ENCODE assay signal across 11 cellular contexts in the genomic region with DNA sequence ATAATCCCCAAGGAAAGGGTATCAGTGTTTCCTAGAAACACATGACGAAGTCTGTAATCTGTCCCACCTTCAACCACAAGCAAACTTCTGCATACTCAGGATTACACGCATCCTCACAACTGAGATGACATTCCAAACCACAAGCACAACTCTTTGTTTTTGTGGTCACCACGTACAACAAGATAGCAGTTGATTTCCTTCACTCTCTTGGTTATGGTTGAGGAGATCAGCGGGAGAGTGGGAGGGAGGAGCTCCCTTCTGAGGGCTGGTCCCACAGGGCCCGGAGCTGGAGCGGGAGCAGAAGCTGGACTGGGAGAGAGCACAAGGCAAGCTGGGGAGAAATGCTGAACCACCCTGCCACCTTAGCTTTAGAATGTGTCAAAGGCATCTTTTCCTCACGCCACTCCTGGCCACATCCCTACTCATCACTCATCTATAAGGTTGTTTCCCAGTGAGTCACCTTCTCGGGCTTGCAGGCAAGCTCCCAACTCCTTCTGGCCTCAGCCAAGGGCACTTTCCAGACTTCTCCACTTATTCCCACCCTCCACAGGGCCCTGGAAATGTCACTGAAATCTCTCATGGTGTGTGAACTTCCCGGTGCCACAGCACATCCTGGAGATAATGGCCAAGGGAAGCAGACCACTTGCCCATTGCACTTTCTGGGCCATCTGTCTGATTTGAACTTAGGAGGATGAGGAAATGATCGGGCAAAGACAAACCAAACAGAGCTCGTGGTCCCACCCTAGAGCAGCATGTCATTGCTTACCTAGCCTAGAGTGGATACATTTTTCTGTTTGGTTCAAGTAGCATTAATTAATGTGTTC.
DNase-seq lines count a peak whose midpoint lies in the region; ATAC-seq and TF ChIP-seq lines count a peak whose summit lies in the region.
"Had no signal": no experiment of that assay in that cellular context is flagged by ENCODE, and none has a peak within 500 bp of the region (broad histone marks: within the 10 kb centered on the region; RNA-seq: fewer than 3 reads in every experiment).

No MANE protein-coding gene starts in this region.

- TF ChIP-seq CTCF in cardiac fibroblast (IDR thresholded peaks at IDR 0.05; ENCODE audit: low read depth, low read length) (no peak), mucosa of descending colon (IDR thresholded peaks at IDR 0.05) (no peak)

- CTCF ChIA-PET in activated CD4-positive, alpha-beta T cell treated with anti-CD3 and anti-CD28 coated beads for 36 hours (lab: Charles Lee): interaction anchor here (2.7 kb wide), 1 partner anchor 24 kb away, joined by 11 read pairs; no protein-coding TSS in a partner anchor

- H3K27ac Mint-ChIP-seq in activated CD4-positive, alpha-beta T cell treated with anti-CD3 and anti-CD28 coated beads for 36 hours: no peak overlapping the region

- no peaks in the 10 kb centered on the region for H3K36me3 Mint-ChIP-seq in activated CD4-positive, alpha-beta T cell treated with anti-CD3 and anti-CD28 coated beads for 36 hours (ENCODE audit: low read depth)

- peaks cover 25% of the 10 kb centered on the region for H3K27me3 Mint-ChIP-seq in activated CD4-positive, alpha-beta T cell treated with anti-CD3 and anti-CD28 coated beads for 36 hours

- no peaks in the 10 kb centered on the region for H3K36me3 ChIP-seq in mucosa of descending colon (ENCODE audit: low read depth)

- H3K4me1 ChIP-seq in mucosa of descending colon (ENCODE audit: low read depth): peaks cover 5% of the 10 kb centered on the region

- intact Hi-C loops in mucosa of descending colon (cut with DNase I, micrococcal nuclease): no loop called here
- intact Hi-C loops in activated CD4-positive, alpha-beta T cell treated with anti-CD3 and anti-CD28 coated beads for 36 hours (cut with DNase I, micrococcal nuclease): no loop called here

- DNase-seq in DMS79 treated with DMSO at 0.1 percent for 48 hours (lab: John Stamatoyannopoulos, UW): peak; percentile 29
- DNase-seq in OCI-M1 (lab: John Stamatoyannopoulos, UW): peak; percentile 90
- DNase-seq in cardiac fibroblast (ENCODE audit: low read depth in 2 of 2): peak; percentile 62 to 81
- no peak for DNase-seq in mucosa of descending colon
- DNase-seq in NCI-H526 (lab: John Stamatoyannopoulos, UW): no peak
- no peak for DNase-seq in NCI-H524 treated with DMSO at 0.1 percent for 48 hours (lab: John Stamatoyannopoulos, UW)
- DNase-seq in activated CD4-positive, alpha-beta T cell treated with anti-CD3 and anti-CD28 coated beads for 36 hours: no peak
- no peak for DNase-seq in DMS 273 treated with DMSO at 0.1 percent for 48 hours (lab: John Stamatoyannopoulos, UW)
- DNase-seq: aorta, head of caudate nucleus, NCI-H1694 treated with DMSO at 0.1 percent for 48 hours had no signal

- H3K4me3 ChIP-seq in cardiac fibroblast (replicated peaks in 1 of 2; ENCODE audit: low read depth in 2 of 2, low read length in 2 of 2): no peak overlapping the region
- H3K4me3 ChIP-seq in mucosa of descending colon: no peak overlapping the region

- peaks cover 8% of the 10 kb centered on the region for H3K4me1 Mint-ChIP-seq in activated CD4-positive, alpha-beta T cell treated with anti-CD3 and anti-CD28 coated beads for 36 hours

- peak; percentile 14 for ATAC-seq in mucosa of descending colon
- no peak for ATAC-seq in activated CD4-positive, alpha-beta T cell treated with anti-CD3 and anti-CD28 coated beads for 36 hours

- H3K4me3 Mint-ChIP-seq in activated CD4-positive, alpha-beta T cell treated with anti-CD3 and anti-CD28 coated beads for 36 hours: no peak overlapping the region

- no peaks in the 10 kb centered on the region for H3K9me3 ChIP-seq in mucosa of descending colon

- POLR2A ChIA-PET in activated CD4-positive, alpha-beta T cell treated with anti-CD3 and anti-CD28 coated beads for 36 hours (lab: Charles Lee): interaction anchor here (0.5 kb wide), 1 partner anchor 141 kb away, joined by 5 read pairs; no protein-coding TSS in a partner anchor

- H3K9me3 Mint-ChIP-seq in activated CD4-positive, alpha-beta T cell treated with anti-CD3 and anti-CD28 coated beads for 36 hours (ENCODE audit: low read depth): peaks cover 4% of the 10 kb centered on the region

Comparison
In these comparisons a context has a peak if more than half of its experiments do, and no peak if none do; other contexts are left out.
1. DNase-seq: peak in DMS79 treated with DMSO at 0.1 percent for 48 hours (single experiment), OCI-M1 (single experiment) and cardiac fibroblast (2 of 2); none in mucosa of descending colon (0 of 3), NCI-H526 (0 of 2), NCI-H524 treated with DMSO at 0.1 percent for 48 hours (single experiment), activated CD4-positive, alpha-beta T cell treated with anti-CD3 and anti-CD28 coated beads for 36 hours (single experiment) and DMS 273 treated with DMSO at 0.1 percent for 48 hours (single experiment).